15 cellular contexts compared by ENCODE assay signal in genomic region chr13:114018461-114019055, GRCh38.
"Had no signal": no experiment of that assay in that cellular context is flagged by ENCODE, and none has a peak within 500 bp of the region (broad histone marks: within the 10 kb centered on the region; RNA-seq: fewer than 3 reads in every experiment).

No MANE protein-coding gene starts in this region.

- H3K4me1 ChIP-seq: adrenal gland, Peyer's patch had no signal

- H3K9me3 Mint-ChIP-seq: activated CD4-positive, alpha-beta memory T cell treated with anti-CD3 and anti-CD28 coated beads for 36 hours; activated CD4-positive, alpha-beta T cell treated with anti-CD3 and anti-CD28 coated beads, Interleukin-2, amount 10 ng/mL, durations not matched to agents 7 days and 5 days; activated naive CD8-positive, alpha-beta T cell treated with anti-CD3 and anti-CD28 coated beads, Interleukin-2, amount 10 ng/mL, durations not matched to agents 7 days and 5 days; activated T-cell treated with anti-CD3 and anti-CD28 coated beads, Interleukin-2, amount 50 U/mL, for 72 hours; activated T-helper 2 cell treated with anti-CD3 and anti-CD28 coated beads, Interferon-gamma antibody, Interleukin-2, Interleukin-4, amounts not matched to agents 10 μg/mL and 5 μg/mL and 100 μg/mL, durations not matched to agents 14 hours and 24 hours and 36 hours; T-cell had no signal

- H3K4me3 ChIP-seq: adrenal gland, Peyer's patch, SK-N-MC had no signal

- H3K4me3 Mint-ChIP-seq: activated CD4-positive, alpha-beta memory T cell treated with anti-CD3 and anti-CD28 coated beads for 36 hours; activated CD4-positive, alpha-beta T cell treated with anti-CD3 and anti-CD28 coated beads, Interleukin-2, amount 10 ng/mL, durations not matched to agents 7 days and 5 days; activated naive CD8-positive, alpha-beta T cell treated with anti-CD3 and anti-CD28 coated beads, Interleukin-2, amount 10 ng/mL, durations not matched to agents 7 days and 5 days; activated T-cell treated with anti-CD3 and anti-CD28 coated beads, Interleukin-2, amount 50 U/mL, for 72 hours; T-cell had no signal

- H3K27ac Mint-ChIP-seq: activated CD4-positive, alpha-beta memory T cell treated with anti-CD3 and anti-CD28 coated beads for 36 hours; activated CD4-positive, alpha-beta T cell treated with anti-CD3 and anti-CD28 coated beads, Interleukin-2, amount 10 ng/mL, durations not matched to agents 7 days and 5 days; activated naive CD8-positive, alpha-beta T cell treated with anti-CD3 and anti-CD28 coated beads, Interleukin-2, amount 10 ng/mL, durations not matched to agents 7 days and 5 days; activated T-cell treated with anti-CD3 and anti-CD28 coated beads, Interleukin-2, amount 50 U/mL, for 72 hours; activated T-helper 2 cell treated with anti-CD3 and anti-CD28 coated beads, Interferon-gamma antibody, Interleukin-2, Interleukin-4, amounts not matched to agents 10 μg/mL and 5 μg/mL and 100 μg/mL, durations not matched to agents 14 hours and 24 hours and 36 hours; T-cell had no signal

- DNase-seq: activated naive CD8-positive, alpha-beta T cell treated with anti-CD3 and anti-CD28 coated beads, Interleukin-2, amount 10 ng/mL, durations not matched to agents 7 days and 5 days; adrenal gland; NCI-H1105; NCI-H1436; NCI-H1694 treated with DMSO at 0.1 percent for 48 hours; NCI-H2081; NCI-H510A treated with DMSO at 0.1 percent for 48 hours; Peyer's patch had no signal

- ATAC-seq: activated T-cell treated with anti-CD3 and anti-CD28 coated beads, Interleukin-2, amount 50 U/mL, for 72 hours had no signal

- H3K27me3 Mint-ChIP-seq: activated CD4-positive, alpha-beta memory T cell treated with anti-CD3 and anti-CD28 coated beads for 36 hours; activated CD4-positive, alpha-beta T cell treated with anti-CD3 and anti-CD28 coated beads, Interleukin-2, amount 10 ng/mL, durations not matched to agents 7 days and 5 days; activated naive CD8-positive, alpha-beta T cell treated with anti-CD3 and anti-CD28 coated beads, Interleukin-2, amount 10 ng/mL, durations not matched to agents 7 days and 5 days; T-cell had no signal

- H3K27ac ChIP-seq: adrenal gland, Peyer's patch, SK-N-MC, VCaP had no signal

- H3K9me3 ChIP-seq: adrenal gland, Peyer's patch had no signal

- H3K27me3 ChIP-seq: adrenal gland, Peyer's patch had no signal
